Comparison of ENCODE assay signal across 19 cellular contexts in genomic region chr2:167258712-167259111, GRCh38. TPM values are rescaled to one million over a fixed set of nuclear protein-coding genes. Genes with fewer than 3 reads are reported as not detected.
A peak's percentile ranks its signal among the peaks of the same experiment; 100 is the strongest.
DNase-seq lines count a peak whose midpoint lies in the region; ATAC-seq and TF ChIP-seq lines count a peak whose summit lies in the region.
"Had no signal": no experiment of that assay in that cellular context is flagged by ENCODE, and none has a peak within 500 bp of the region (broad histone marks: within the 10 kb centered on the region; RNA-seq: fewer than 3 reads in every experiment).

No MANE protein-coding gene starts in this region.

- no peak for ATAC-seq in HG02852 (IDR thresholded peaks at IDR 0.05; ENCODE audit: unreplicated experiment)
- ATAC-seq: A549, GM12878 had no signal

- no peaks in the 10 kb centered on the region for H3K36me3 ChIP-seq in neuron (ENCODE audit: insufficient read depth, low read length)
- H3K36me3 ChIP-seq: BLaER1 treated with 17β-estradiol and CSF1 and Interleukin-3, amounts not matched to agents 10 nM and 100 nM had no signal

- peak overlapping the region; percentile 59 for H3K27ac Mint-ChIP-seq in chondrocyte (ENCODE audit: unreplicated experiment)
- H3K27ac Mint-ChIP-seq: B cell; CD4-positive, CD25-positive, alpha-beta regulatory T cell; CD8-positive, alpha-beta memory T cell had no signal

- H3K4me3 Mint-ChIP-seq in chondrocyte (ENCODE audit: unreplicated experiment), result no peak overlapping the region
- H3K4me3 Mint-ChIP-seq: B cell; CD4-positive, CD25-positive, alpha-beta regulatory T cell; CD8-positive, alpha-beta memory T cell had no signal

- no peaks in the 10 kb centered on the region for H3K9me3 ChIP-seq in neuron (ENCODE audit: low read length)
- H3K9me3 ChIP-seq: A549; BLaER1 treated with 17β-estradiol and CSF1 and Interleukin-3, amounts not matched to agents 10 nM and 100 nM had no signal

- H3K36me3 Mint-ChIP-seq in chondrocyte (ENCODE audit: low read depth), result no peaks in the 10 kb centered on the region
- H3K36me3 Mint-ChIP-seq: CD4-positive, CD25-positive, alpha-beta regulatory T cell; CD8-positive, alpha-beta memory T cell had no signal

- no peaks in the 10 kb centered on the region for H3K27me3 Mint-ChIP-seq in chondrocyte (ENCODE audit: low read depth)
- H3K27me3 Mint-ChIP-seq: B cell; CD4-positive, CD25-positive, alpha-beta regulatory T cell; CD8-positive, alpha-beta memory T cell had no signal

- peaks cover 24% of the 10 kb centered on the region for H3K4me1 ChIP-seq in neuron (ENCODE audit: insufficient read depth, low read length)
- H3K4me1 ChIP-seq: A549; BLaER1 treated with 17β-estradiol and CSF1 and Interleukin-3, amounts not matched to agents 10 nM and 100 nM had no signal

- H3K27me3 ChIP-seq in neuron (ENCODE audit: insufficient read depth, low read length), result no peaks in the 10 kb centered on the region
- H3K27me3 ChIP-seq: BLaER1 treated with 17β-estradiol and CSF1 and Interleukin-3, amounts not matched to agents 10 nM and 100 nM had no signal

- no peaks in the 10 kb centered on the region for H3K9me3 Mint-ChIP-seq in chondrocyte (ENCODE audit: low read depth)

- H2AFZ ChIP-seq in neuron (ENCODE audit: low read depth, low read length), result peak overlapping the region; percentile 32

- peaks cover 6% of the 10 kb centered on the region for H3K4me1 Mint-ChIP-seq in chondrocyte (ENCODE audit: low read depth)
- H3K4me1 Mint-ChIP-seq: B cell; CD4-positive, CD25-positive, alpha-beta regulatory T cell; CD8-positive, alpha-beta memory T cell had no signal

- peak; percentile 31 for DNase-seq in NCI-H82 (lab: John Stamatoyannopoulos, UW)
- no peak for DNase-seq in NCI-H82 treated with DMSO at 0.1 percent for 48 hours (lab: John Stamatoyannopoulos, UW; ENCODE audit: unreplicated experiment)
- DNase-seq in chondrocyte (ENCODE audit: low spot score), result no peak
- DNase-seq in LoVo (ENCODE audit: low spot score), result no peak
- DNase-seq in AG08395 (ENCODE audit: low spot score), result no peak
- DNase-seq: CD4-positive, CD25-positive, alpha-beta regulatory T cell; CD8-positive, alpha-beta memory T cell; COR-L47; DMS 273 treated with DMSO at 0.1 percent for 48 hours; DMS53; DND-41; EL; HCEC 1CT had no signal

- no peak overlapping the region for H3K4me3 ChIP-seq in neuron (ENCODE audit: low read length)
- H3K4me3 ChIP-seq: A549; BLaER1 treated with 17β-estradiol and CSF1 and Interleukin-3, amounts not matched to agents 10 nM and 100 nM; GM12878 had no signal

- no peak for TF ChIP-seq CTCF in chondrocyte (IDR thresholded peaks at IDR 0.05)

RNA-seq across cellular contexts. Expression of gene B3GALT1, which starts 34.1 kb away (rescaled TPM):
- total RNA-seq in chondrocyte, result 1.3 to 2.0 TPM (median 1.4 TPM) in 3 replicates
- total RNA-seq: B cell; CD4-positive, CD25-positive, alpha-beta regulatory T cell had no signal
